Comparison of ENCODE assay signal across 1 cellular context in the genomic region with DNA sequence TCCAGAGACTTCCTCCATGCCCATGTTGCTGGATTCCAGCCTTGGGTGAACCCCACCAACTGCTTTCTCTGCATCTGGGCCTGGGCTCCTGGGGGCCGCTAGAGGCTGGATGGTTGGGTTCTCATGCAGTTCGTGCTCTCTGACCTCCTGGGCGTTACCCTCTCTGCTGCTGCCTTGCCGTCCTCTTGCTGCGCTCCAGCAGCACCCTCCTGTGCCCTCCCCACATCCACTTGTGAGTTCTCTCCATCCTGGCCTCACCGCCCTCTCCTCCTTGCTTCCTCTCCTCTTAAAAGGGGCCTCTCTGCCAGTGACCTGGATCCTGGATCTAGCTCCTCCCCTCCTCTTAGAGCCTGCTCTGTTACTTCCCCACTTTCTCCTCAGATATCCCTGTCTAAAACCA.
TF ChIP-seq lines count a peak whose summit lies in the region.

No MANE protein-coding gene starts in this region.

TF ChIP-seq in WTC11, 78 proteins besides CTCF, POLR2A, EP300 and RAD21 (continued from another document):
- no peak for TF ChIP-seq ZNF219 (CRISPR knock-in tag; IDR thresholded peaks at IDR 0.05; ENCODE audit: borderline replicate concordance)
